8 cellular contexts compared by ENCODE assay signal in genomic region chr17:38509008-38509771, GRCh38.
A peak's percentile ranks its signal among the peaks of the same experiment; 100 is the strongest.
DNase-seq lines count a peak whose midpoint lies in the region; ATAC-seq lines count a peak whose summit lies in the region.

No MANE protein-coding gene starts in this region.

- H3K4me3 Mint-ChIP-seq in activated CD8-positive, alpha-beta T cell treated with anti-CD3 and anti-CD28 coated beads, Interleukin-2, amount 10 ng/mL, durations not matched to agents 7 days and 5 days: peak overlapping the region; percentile 60

- CTCF ChIA-PET in activated CD8-positive, alpha-beta T cell treated with anti-CD3 and anti-CD28 coated beads, Interleukin-2, amount 10 ng/mL, durations not matched to agents 7 days and 5 days (lab: Charles Lee): interaction anchor here (0.6 to 4.0 kb wide), 13 partner anchors 13 to 160 kb away, joined by 3 to 19 read pairs (median 3); no protein-coding TSS in a partner anchor

- no peaks in the 10 kb centered on the region for H3K9me3 Mint-ChIP-seq in activated CD8-positive, alpha-beta T cell treated with anti-CD3 and anti-CD28 coated beads, Interleukin-2, amount 10 ng/mL, durations not matched to agents 7 days and 5 days (ENCODE audit: insufficient read depth)

- H3K4me1 Mint-ChIP-seq in activated CD8-positive, alpha-beta T cell treated with anti-CD3 and anti-CD28 coated beads, Interleukin-2, amount 10 ng/mL, durations not matched to agents 7 days and 5 days (ENCODE audit: low read depth): peaks cover 7% of the 10 kb centered on the region

- peaks cover 32% of the 10 kb centered on the region for H3K27me3 Mint-ChIP-seq in activated CD8-positive, alpha-beta T cell treated with anti-CD3 and anti-CD28 coated beads, Interleukin-2, amount 10 ng/mL, durations not matched to agents 7 days and 5 days (ENCODE audit: low read depth)

- ATAC-seq in activated CD8-positive, alpha-beta T cell treated with anti-CD3 and anti-CD28 coated beads, Interleukin-2, amount 10 ng/mL, durations not matched to agents 7 days and 5 days: peak; percentile 87
- ATAC-seq in GM18519 (IDR thresholded peaks at IDR 0.05; ENCODE audit: low FRiP score, unreplicated experiment): no peak

- H3K27ac Mint-ChIP-seq in activated CD8-positive, alpha-beta T cell treated with anti-CD3 and anti-CD28 coated beads, Interleukin-2, amount 10 ng/mL, durations not matched to agents 7 days and 5 days: peak overlapping the region; percentile 58

- POLR2A ChIA-PET in activated CD8-positive, alpha-beta T cell treated with anti-CD3 and anti-CD28 coated beads, Interleukin-2, amount 10 ng/mL, durations not matched to agents 7 days and 5 days (lab: Charles Lee): no interaction called here

- H3K36me3 Mint-ChIP-seq in activated CD8-positive, alpha-beta T cell treated with anti-CD3 and anti-CD28 coated beads, Interleukin-2, amount 10 ng/mL, durations not matched to agents 7 days and 5 days (ENCODE audit: low read depth): peaks cover 2% of the 10 kb centered on the region

- DNase-seq in GM04503 (ENCODE audit: low read depth) (peak; percentile 27), NCI-H1694 (lab: John Stamatoyannopoulos, UW) (peak; percentile 56), lung microvascular endothelial cell (ENCODE audit: low read depth in 2 of 2) (peak; percentile 61 to 85), GOT3 (lab: John Stamatoyannopoulos, UW) (no peak)
- peak; percentile 79 for DNase-seq in activated CD8-positive, alpha-beta T cell treated with anti-CD3 and anti-CD28 coated beads, Interleukin-2, amount 10 ng/mL, durations not matched to agents 7 days and 5 days
- DNase-seq in effector CD4-positive, alpha-beta T cell: peak; percentile 53
- DNase-seq in stimulated activated CD8-positive, alpha-beta memory T cell treated with anti-CD3 and anti-CD28 coated beads, Interleukin-15, amount 100 ng/mL, for 24 hours (ENCODE audit: low read depth): peak; percentile 36
